Comparison of ENCODE assay signal across 8 cellular contexts in genomic region chrX:120365320-120365719, GRCh38. TPM values are rescaled to one million over a fixed set of nuclear protein-coding genes. Genes with fewer than 3 reads are reported as not detected.
DNase-seq lines count a peak whose midpoint lies in the region; ATAC-seq and TF ChIP-seq lines count a peak whose summit lies in the region.

No MANE protein-coding gene starts in this region.

- peaks cover 2% of the 10 kb centered on the region for H3K27me3 Mint-ChIP-seq in osteocyte (ENCODE audit: unreplicated experiment)

- no peaks in the 10 kb centered on the region for H3K36me3 ChIP-seq in esophagus muscularis mucosa

- H3K27me3 ChIP-seq in AG04450 (ENCODE audit: control insufficient read depth, insufficient read depth, low read length) (no peaks in the 10 kb centered on the region), esophagus muscularis mucosa (no peaks in the 10 kb centered on the region)

- peaks cover 8% of the 10 kb centered on the region for H3K9me3 Mint-ChIP-seq in osteocyte (ENCODE audit: unreplicated experiment)

- no peak overlapping the region for H3K4me3 Mint-ChIP-seq in osteocyte (ENCODE audit: unreplicated experiment)

- 33% methylated on average over 1 of the region's 2 CpGs for WGBS in esophagus muscularis mucosa

- H3K4me1 ChIP-seq in esophagus muscularis mucosa = no peaks in the 10 kb centered on the region

- H3K27ac ChIP-seq in AG04450 (ENCODE audit: low read depth, low read length) = no peak overlapping the region
- no peak overlapping the region for H3K27ac ChIP-seq in esophagus muscularis mucosa (replicated peaks in 1 of 4)

- H3K4me1 Mint-ChIP-seq in osteocyte (ENCODE audit: unreplicated experiment) = no peaks in the 10 kb centered on the region

- H3K36me3 Mint-ChIP-seq in osteocyte (ENCODE audit: unreplicated experiment) = no peaks in the 10 kb centered on the region

- no peak overlapping the region for H3K27ac Mint-ChIP-seq in osteocyte (ENCODE audit: unreplicated experiment)

- peak; percentile 73 for ATAC-seq in GM18517 (IDR thresholded peaks at IDR 0.05; ENCODE audit: unreplicated experiment)
- ATAC-seq in GM18873 (IDR thresholded peaks at IDR 0.05; ENCODE audit: low FRiP score, unreplicated experiment) = no peak
- ATAC-seq in GM18520 (IDR thresholded peaks at IDR 0.05; ENCODE audit: unreplicated experiment) = no peak

- H3K9me3 ChIP-seq in AG04450 (ENCODE audit: control insufficient read depth, insufficient read depth, low read length) (no peaks in the 10 kb centered on the region), esophagus muscularis mucosa (no peaks in the 10 kb centered on the region)

- CTCF ChIA-PET in AG04450 (lab: Charles Lee) = interaction anchor here (1.4 kb wide), 1 partner anchor 88 kb away, joined by 5 read pairs; no protein-coding TSS in a partner anchor

- no peak for DNase-seq in AG04450 (ENCODE audit: low read depth, low spot score)
- peak; percentile 1 for DNase-seq in LoVo (ENCODE audit: low spot score)
- DNase-seq in activated CD4-positive, alpha-beta T cell treated with anti-CD3 and anti-CD28 coated beads, Interleukin-2, amount 50 U/mL, for 24 hours (ENCODE audit: low read depth in 1 of 2, low spot score in 1 of 2) = peak; percentile 5 to 12
- no peak for DNase-seq in esophagus muscularis mucosa (ENCODE audit: extremely low spot score)
- DNase-seq in osteocyte (ENCODE audit: extremely low spot score, unreplicated experiment) = no peak

- no peak for TF ChIP-seq POLR2A in esophagus muscularis mucosa (IDR thresholded peaks at IDR 0.05; ENCODE audit: low read depth)

- intact Hi-C loops in esophagus muscularis mucosa (cut with DNase I) = no loop called here

- no peak for TF ChIP-seq EP300 in esophagus muscularis mucosa (IDR thresholded peaks at IDR 0.05)

- POLR2A ChIA-PET in AG04450 (lab: Yijun Ruan, JAX) = no interaction called here

- H3K4me3 ChIP-seq in AG04450 (ENCODE audit: low read depth, low read length) (no peak overlapping the region), esophagus muscularis mucosa (no peak overlapping the region)

- TF ChIP-seq CTCF in AG04450 (IDR thresholded peaks at IDR 0.05; ENCODE audit: low read depth, low read length) = peak; percentile 45; the same call in 1 of the 2 replicates
- TF ChIP-seq CTCF in esophagus muscularis mucosa (IDR thresholded peaks at IDR 0.05) = peak in 2 of 3 experiments; percentile 7 to 34
- peak; percentile 34 for TF ChIP-seq CTCF in osteocyte (IDR thresholded peaks at IDR 0.05)

RNA-seq across cellular contexts. Expression of gene ATP1B4, which starts 3.4 kb away (rescaled TPM):
- not detected in 2 replicates for polyA plus RNA-seq in AG04450 (2011; rRNA removed)
- polyA minus RNA-seq in AG04450 (2011; rRNA and poly(A)+ RNA removed) = not detected in 2 replicates
- total RNA-seq in esophagus muscularis mucosa = not detected
- total RNA-seq in osteocyte = not detected in 2 replicates

RNA-seq across cellular contexts. Expression of gene TMEM255A, which starts 54.1 kb away (rescaled TPM):
- polyA plus RNA-seq in AG04450 (2011; rRNA removed) = 0.04 and 0.05 TPM in 2 replicates
- polyA minus RNA-seq in AG04450 (2011; rRNA and poly(A)+ RNA removed) = 0.09 TPM in 1 of 2 replicates, not detected in the other
- 1 to 10 TPM; 1.2 to 4.7 (median 4.2) TPM for total RNA-seq in esophagus muscularis mucosa
- total RNA-seq in osteocyte = 0.16 TPM in 2 replicates

Comparison
In these comparisons a context has a peak if more than half of its experiments do, and no peak if none do; other contexts are left out.
1. DNase-seq: peak in LoVo (single experiment) and activated CD4-positive, alpha-beta T cell treated with anti-CD3 and anti-CD28 coated beads, Interleukin-2, amount 50 U/mL, for 24 hours (2 of 2); none in AG04450 (single experiment), esophagus muscularis mucosa (single experiment) and osteocyte (single experiment).
2. Peak in every context shown above with its lines, with median percentiles within 50 percentile points of each other: CTCF ChIP-seq.